27 cellular contexts compared by ENCODE assay signal in genomic region chr11:10365045-10365444, GRCh38.
"Had no signal": no experiment of that assay in that cellular context is flagged by ENCODE, and none has a peak within 500 bp of the region (broad histone marks: within the 10 kb centered on the region; RNA-seq: fewer than 3 reads in every experiment).

No MANE protein-coding gene starts in this region.

- H3K36me3 ChIP-seq: brain microvascular endothelial cell, gastroesophageal sphincter, WERI-Rb-1 had no signal

- H3K4me3 ChIP-seq: coronary artery, dorsolateral prefrontal cortex, gastroesophageal sphincter had no signal

- ATAC-seq: activated CD4-positive, CD25-positive, alpha-beta regulatory T cell treated with anti-CD3 and anti-CD28 coated beads, Interleukin-2, amount 50 U/mL, for 24 hours; activated CD8-positive, alpha-beta T cell treated with anti-CD3 and anti-CD28 coated beads for 36 hours; activated T-cell treated with anti-CD3 and anti-CD28 coated beads, Interleukin-2, amount 50 U/mL, for 4 hours; activated T-helper 17 cell treated with anti-CD3 and anti-CD28 coated beads, Interleukin-2, amount 50 U/mL, for 72 hours; esophagus mucosa; foreskin keratinocyte; gastroesophageal sphincter; T-helper 17 cell had no signal

- H3K9me3 ChIP-seq: gastroesophageal sphincter had no signal

- H3K27ac ChIP-seq: brain microvascular endothelial cell, coronary artery, dorsolateral prefrontal cortex, foreskin keratinocyte, gastroesophageal sphincter, WERI-Rb-1 had no signal

- H3K27me3 ChIP-seq: brain microvascular endothelial cell, dorsolateral prefrontal cortex, foreskin keratinocyte, gastroesophageal sphincter had no signal

- DNase-seq: activated B cell treated with CpG ODN at 0.5 μM for 24 hours; activated CD4-positive, alpha-beta T cell treated with anti-CD3 and anti-CD28 coated beads for 48 hours; activated CD4-positive, alpha-beta T cell treated with anti-CD3 and anti-CD28 coated beads, Interleukin-2, amount 50 U/mL, for 1 hour; activated CD4-positive, alpha-beta T cell treated with anti-CD3 and anti-CD28 coated beads, Interleukin-2, amount 50 U/mL, for 48 hours; activated CD8-positive, alpha-beta memory T cell treated with anti-CD3 and anti-CD28 coated beads for 24 hours; activated CD8-positive, alpha-beta T cell treated with anti-CD3 and anti-CD28 coated beads for 36 hours; activated effector memory CD4-positive, alpha-beta T cell treated with Interleukin-2 at 50 U/mL for 16 hours; activated gamma-delta T cell treated with Interleukin-2 at 50 U/mL for 16 hours; activated naive CD4-positive, alpha-beta T cell treated with anti-CD3 and anti-CD28 coated beads, Interleukin-2, amount 50 U/mL, for 16 hours; activated naive CD4-positive, alpha-beta T cell treated with Interleukin-2 at 50 U/mL for 16 hours; activated T-cell treated with anti-CD3 and anti-CD28 coated beads, Interleukin-2, amount 50 U/mL, for 4 hours; amniotic stem cell; anterior cingulate cortex; brain microvascular endothelial cell; dorsolateral prefrontal cortex; effector memory CD4-positive, alpha-beta T cell; endodermal cell; foreskin keratinocyte; T-helper 1 cell; T-helper 17 cell; T1000; WERI-Rb-1 had no signal
